ENCODE assay signal across 8 cellular contexts in the genomic region with DNA sequence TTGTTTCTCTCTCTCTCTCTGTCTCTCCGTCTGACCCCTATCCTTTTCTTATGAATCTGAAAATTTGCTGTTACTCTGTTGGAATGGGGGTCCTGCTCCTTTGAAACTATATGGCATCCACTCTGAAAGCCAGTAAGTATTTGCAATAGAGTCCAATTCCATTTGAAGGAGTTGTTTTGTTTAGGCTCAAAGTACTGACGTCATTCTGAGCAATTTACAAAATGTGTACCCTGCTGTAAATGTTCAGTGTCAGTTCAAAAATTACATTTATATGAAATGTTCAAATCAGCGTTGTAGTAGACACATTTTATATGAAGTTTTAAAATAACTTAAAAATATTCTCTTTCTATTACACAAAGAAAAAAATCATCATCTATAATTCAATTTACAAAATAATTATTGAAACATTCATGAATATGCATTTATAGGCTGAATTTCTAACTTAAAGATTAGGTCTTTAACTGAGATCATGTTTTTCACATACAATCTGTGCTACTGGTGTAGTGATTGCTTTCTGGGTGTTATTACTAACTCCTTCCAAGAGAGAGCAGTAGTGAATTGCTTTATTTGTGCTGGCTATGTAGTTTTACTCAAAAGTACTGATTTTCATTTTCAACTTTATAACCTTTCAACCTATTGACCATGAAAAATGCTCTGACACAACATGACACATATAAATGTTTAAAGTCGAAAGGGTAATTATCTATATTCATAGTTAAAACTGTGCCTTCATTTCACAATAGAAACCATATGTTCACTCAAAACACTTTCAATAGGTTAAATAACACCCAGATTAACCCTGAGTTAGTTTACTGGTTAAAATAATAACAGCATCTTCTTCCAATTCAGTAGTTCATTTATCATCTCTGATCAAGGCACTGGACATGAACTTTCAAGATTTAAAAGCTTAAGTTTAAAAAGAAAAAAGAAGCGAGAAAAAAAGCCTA.
DNase-seq lines count a peak whose midpoint lies in the region; ATAC-seq, FAIRE-seq and TF ChIP-seq lines count a peak whose summit lies in the region.

No MANE protein-coding gene starts in this region.

- H3K79me2 ChIP-seq in neural cell (replicated peaks; ENCODE audit: insufficient read depth, low read length) = no peaks in the 10 kb centered on the region

- no peaks in the 10 kb centered on the region for H3K9me2 ChIP-seq in neural cell (ENCODE audit: insufficient read depth, low read length)

- no peak overlapping the region for H3K4me2 ChIP-seq in neural cell (ENCODE audit: low read length)

- no peaks in the 10 kb centered on the region for H4K20me1 ChIP-seq in neural cell (ENCODE audit: insufficient read depth)

- no peak for TF ChIP-seq POLR2A in body of pancreas (IDR thresholded peaks at IDR 0.05)

- H3K4me1 ChIP-seq in body of pancreas = no peaks in the 10 kb centered on the region

- no peak overlapping the region for H2AFZ ChIP-seq in neural cell (ENCODE audit: low read depth, low read length)

- H3F3A ChIP-seq in neural cell (ENCODE audit: insufficient read depth, low read length, poor library complexity, severe bottlenecking) = no peaks in the 10 kb centered on the region

- H3K27me3 ChIP-seq in body of pancreas (no peaks in the 10 kb centered on the region), neural cell (ENCODE audit: insufficient read depth, low read depth, low read length) (no peaks in the 10 kb centered on the region)

- TF ChIP-seq CTCF in body of pancreas (IDR thresholded peaks at IDR 0.05) (peak in 6 of 7 experiments; percentile 27 to 48 (median 38)), neural cell (IDR thresholded peaks at IDR 0.05; ENCODE audit: poor library complexity, severe bottlenecking) (peak; percentile 87)

- no peaks in the 10 kb centered on the region for H3K27me3 Mint-ChIP-seq in stimulated activated naive CD8-positive, alpha-beta T cell treated with anti-CD3 and anti-CD28 coated beads, Interleukin-15, amount 100 ng/mL, for 72 hours

- DNase-seq in DMS 273 (lab: John Stamatoyannopoulos, UW; ENCODE audit: unreplicated experiment) (peak; percentile 54), HTR-8/SVneo (ENCODE audit: insufficient read length, low spot score) (peak; percentile 21), body of pancreas (no peak), germinal center (ENCODE audit: low spot score) (no peak)
- no peak for DNase-seq in stimulated activated naive CD8-positive, alpha-beta T cell treated with anti-CD3 and anti-CD28 coated beads, Interleukin-15, amount 100 ng/mL, for 72 hours
- no peak for DNase-seq in stimulated activated CD4-positive, alpha-beta T cell treated with anti-CD3 and anti-CD28 coated beads, Interleukin-15, amount 100 ng/mL, for 24 hours

- H3K36me3 ChIP-seq in body of pancreas (replicated peaks in 1 of 2; ENCODE audit: insufficient read depth in 1 of 2, low read depth in 2 of 2) = no peaks in the 10 kb centered on the region
- H3K36me3 ChIP-seq in neural cell (ENCODE audit: insufficient read depth, low read length) = no peaks in the 10 kb centered on the region

- FAIRE-seq in HTR-8/SVneo (lab: Jason Lieb, UNC) = no peak

- H3K9ac ChIP-seq in neural cell (ENCODE audit: low read length) = no peak overlapping the region

- ATAC-seq in GM19452 (IDR thresholded peaks at IDR 0.05; ENCODE audit: unreplicated experiment) (peak; percentile 72), body of pancreas (peak; percentile 63)
- no peak for ATAC-seq in stimulated activated naive CD8-positive, alpha-beta T cell treated with anti-CD3 and anti-CD28 coated beads, Interleukin-15, amount 100 ng/mL, for 72 hours

- intact Hi-C loops in body of pancreas (cut with DNase I) = no loop called here

- H3K4me3 ChIP-seq in body of pancreas (no peak overlapping the region), neural cell (ENCODE audit: low read length) (no peak overlapping the region)

- no peak for TF ChIP-seq EP300 in neural cell (conservative IDR thresholded peaks at IDR 0.05; ENCODE audit: poor library complexity, severe bottlenecking)

- 46 to 47% methylated on average over 5 of the region's 5 CpGs for WGBS in body of pancreas, 2 donors

- H3K27ac ChIP-seq in body of pancreas (no peak overlapping the region), neural cell (ENCODE audit: low read length) (no peak overlapping the region)

- H3K9me3 ChIP-seq in body of pancreas = peaks cover 0 to 4% (median 0%) of the 10 kb centered on the region in 3 donors
- no peaks in the 10 kb centered on the region for H3K9me3 ChIP-seq in neural cell (ENCODE audit: low read length)

- H3K4me3 Mint-ChIP-seq in stimulated activated naive CD8-positive, alpha-beta T cell treated with anti-CD3 and anti-CD28 coated beads, Interleukin-15, amount 100 ng/mL, for 72 hours = no peak overlapping the region

- TF ChIP-seq RAD21 in neural cell (conservative IDR thresholded peaks at IDR 0.05) = peak; percentile 90

- no peaks in the 10 kb centered on the region for H3K4me1 Mint-ChIP-seq in stimulated activated naive CD8-positive, alpha-beta T cell treated with anti-CD3 and anti-CD28 coated beads, Interleukin-15, amount 100 ng/mL, for 72 hours

- H3K9me3 Mint-ChIP-seq in stimulated activated naive CD8-positive, alpha-beta T cell treated with anti-CD3 and anti-CD28 coated beads, Interleukin-15, amount 100 ng/mL, for 72 hours = no peaks in the 10 kb centered on the region

- no peak overlapping the region for H3K27ac Mint-ChIP-seq in stimulated activated naive CD8-positive, alpha-beta T cell treated with anti-CD3 and anti-CD28 coated beads, Interleukin-15, amount 100 ng/mL, for 72 hours

TF ChIP-seq in neural cell, 6 proteins besides CTCF, POLR2A, EP300 and RAD21:
- TF ChIP-seq SMC3 (conservative IDR thresholded peaks at IDR 0.05; ENCODE audit: poor library complexity) (peak; percentile 80), MXI1 (conservative IDR thresholded peaks at IDR 0.05; ENCODE audit: poor library complexity, severe bottlenecking) (no peak)
TF ChIP-seq in neural cell: peak in this region for 1.

Comparison
In these comparisons a context has a peak if more than half of its experiments do, and no peak if none do; other contexts are left out.
1. DNase-seq: peak in DMS 273 (single experiment) and HTR-8/SVneo (single experiment); none in body of pancreas (0 of 4), germinal center (single experiment), stimulated activated naive CD8-positive, alpha-beta T cell treated with anti-CD3 and anti-CD28 coated beads, Interleukin-15, amount 100 ng/mL, for 72 hours (0 of 2) and stimulated activated CD4-positive, alpha-beta T cell treated with anti-CD3 and anti-CD28 coated beads, Interleukin-15, amount 100 ng/mL, for 24 hours (single experiment).